ENCODE assay signal across 23 cellular contexts in genomic region chr6:94213176-94213575, GRCh38.
"Had no signal": no experiment of that assay in that cellular context is flagged by ENCODE, and none has a peak within 500 bp of the region (broad histone marks: within the 10 kb centered on the region; RNA-seq: fewer than 3 reads in every experiment).

No MANE protein-coding gene starts in this region.

- H3K27ac Mint-ChIP-seq: effector memory CD8-positive, alpha-beta T cell; memory B cell; mesothelial cell of epicardium; naive thymus-derived CD4-positive, alpha-beta T cell; nephron; neural progenitor cell; stimulated activated effector memory CD8-positive, alpha-beta T cell treated with anti-CD3 and anti-CD28 coated beads, Interleukin-12 subunit alpha, Interleukin-12 subunit beta, amount 100 ng/mL, for 72 hours had no signal

- H3K4me3 ChIP-seq: coronary artery, gastrocnemius medialis, lung, mucosa of descending colon, neural progenitor cell, psoas muscle, sigmoid colon, stomach, thyroid gland had no signal

- H3K4me1 ChIP-seq: gastrocnemius medialis, psoas muscle, sigmoid colon, stomach, thyroid gland had no signal

- H3K27me3 ChIP-seq: gastrocnemius medialis, neural progenitor cell, sigmoid colon, stomach, thyroid gland had no signal

- DNase-seq: dermis blood vessel endothelial cell; effector memory CD8-positive, alpha-beta T cell; gastrocnemius medialis; head of caudate nucleus; kidney; mucosa of descending colon; naive thymus-derived CD4-positive, alpha-beta T cell; psoas muscle; right cardiac atrium; sigmoid colon; stimulated activated CD4-positive, alpha-beta T cell treated with anti-CD3 and anti-CD28 coated beads, Interleukin-2, amount 100 ng/mL, for 24 hours; stimulated activated CD4-positive, alpha-beta T cell treated with anti-CD3 and anti-CD28 coated beads, Interleukin-4, amount 100 ng/mL, for 24 hours; stimulated activated naive CD4-positive, alpha-beta T cell treated with Interleukin-2 at 50 U/mL for 16 hours; stomach; thyroid gland; trophoblast cell had no signal

- H3K4me1 Mint-ChIP-seq: memory B cell; naive thymus-derived CD4-positive, alpha-beta T cell; stimulated activated effector memory CD8-positive, alpha-beta T cell treated with anti-CD3 and anti-CD28 coated beads, Interleukin-12 subunit alpha, Interleukin-12 subunit beta, amount 100 ng/mL, for 72 hours had no signal

- H3K4me3 Mint-ChIP-seq: effector memory CD8-positive, alpha-beta T cell; memory B cell; mesothelial cell of epicardium; naive thymus-derived CD4-positive, alpha-beta T cell; nephron; neural progenitor cell; stimulated activated effector memory CD8-positive, alpha-beta T cell treated with anti-CD3 and anti-CD28 coated beads, Interleukin-12 subunit alpha, Interleukin-12 subunit beta, amount 100 ng/mL, for 72 hours had no signal

- H3K27me3 Mint-ChIP-seq: effector memory CD8-positive, alpha-beta T cell; memory B cell; naive thymus-derived CD4-positive, alpha-beta T cell had no signal

- H3K36me3 ChIP-seq: gastrocnemius medialis, neural progenitor cell, sigmoid colon, stomach, thyroid gland had no signal

- H3K9me3 ChIP-seq: gastrocnemius medialis, mucosa of descending colon, psoas muscle, sigmoid colon, stomach, thyroid gland had no signal

- H3K27ac ChIP-seq: coronary artery, gastrocnemius medialis, neural progenitor cell, psoas muscle, sigmoid colon, stomach, thyroid gland had no signal

- H3K9me3 Mint-ChIP-seq: memory B cell, mesothelial cell of epicardium, nephron had no signal

- FAIRE-seq: kidney had no signal

- H3K36me3 Mint-ChIP-seq: memory B cell; mesothelial cell of epicardium; naive thymus-derived CD4-positive, alpha-beta T cell; neural progenitor cell; stimulated activated effector memory CD8-positive, alpha-beta T cell treated with anti-CD3 and anti-CD28 coated beads, Interleukin-12 subunit alpha, Interleukin-12 subunit beta, amount 100 ng/mL, for 72 hours had no signal
